25 cellular contexts compared by ENCODE assay signal in genomic region chr2:10322481-10322880, GRCh38.
"Had no signal": no experiment of that assay in that cellular context is flagged by ENCODE, and none has a peak within 500 bp of the region (broad histone marks: within the 10 kb centered on the region; RNA-seq: fewer than 3 reads in every experiment).

No MANE protein-coding gene starts in this region.

- H2AFZ ChIP-seq: hepatocyte had no signal

- ATAC-seq: esophagus mucosa; gastrocnemius medialis; left lung; mucosa of descending colon; pancreas; sciatic nerve; stimulated activated effector memory CD8-positive, alpha-beta T cell treated with anti-CD3 and anti-CD28 coated beads, Interleukin-12 subunit alpha, Interleukin-12 subunit beta, amount 100 ng/mL, for 72 hours had no signal

- DNase-seq: effector CD4-positive, alpha-beta T cell; foreskin fibroblast; gastrocnemius medialis; kidney; mesenchymal stem cell; mucosa of descending colon; naive B cell; stimulated activated CD4-positive, alpha-beta T cell treated with anti-CD3 and anti-CD28 coated beads, Interleukin-2, amount 100 ng/mL, for 24 hours; stimulated activated CD4-positive, alpha-beta T cell treated with anti-CD3 and anti-CD28 coated beads, Interleukin-4, amount 100 ng/mL, for 24 hours; stimulated activated naive CD4-positive, alpha-beta T cell treated with Interleukin-2 at 50 U/mL for 16 hours; stomach; thyroid gland; trophoblast cell had no signal

- H3K4me3 Mint-ChIP-seq: mesothelial cell of epicardium; naive B cell; nephron; stimulated activated effector memory CD8-positive, alpha-beta T cell treated with anti-CD3 and anti-CD28 coated beads, Interleukin-12 subunit alpha, Interleukin-12 subunit beta, amount 100 ng/mL, for 72 hours had no signal

- H3K4me3 ChIP-seq: dorsolateral prefrontal cortex, gastrocnemius medialis, hepatocyte, left lung, mucosa of descending colon, pancreas, stomach, thyroid gland, vagina had no signal

- H3K27me3 Mint-ChIP-seq: naive B cell had no signal

- H3K9me3 Mint-ChIP-seq: mesothelial cell of epicardium; stimulated activated effector memory CD8-positive, alpha-beta T cell treated with anti-CD3 and anti-CD28 coated beads, Interleukin-12 subunit alpha, Interleukin-12 subunit beta, amount 100 ng/mL, for 72 hours had no signal

- H3K9me3 ChIP-seq: gastrocnemius medialis, left lung, mucosa of descending colon, neutrophil, pancreas, stomach, thyroid gland, vagina had no signal

- H3K27ac ChIP-seq: dorsolateral prefrontal cortex, epithelial cell of prostate, gastrocnemius medialis, hepatocyte, left lung, neutrophil, pancreas, stomach, thyroid gland, vagina had no signal

- H3K4me1 Mint-ChIP-seq: mesothelial cell of epicardium had no signal

- H3K27ac Mint-ChIP-seq: mesothelial cell of epicardium; nephron; stimulated activated effector memory CD8-positive, alpha-beta T cell treated with anti-CD3 and anti-CD28 coated beads, Interleukin-12 subunit alpha, Interleukin-12 subunit beta, amount 100 ng/mL, for 72 hours had no signal

- H3K4me2 ChIP-seq: hepatocyte had no signal

- H3K27me3 ChIP-seq: dorsolateral prefrontal cortex, gastrocnemius medialis, hepatocyte, left lung, neutrophil, pancreas, stomach, thyroid gland, vagina had no signal

- H3K36me3 Mint-ChIP-seq: stimulated activated effector memory CD8-positive, alpha-beta T cell treated with anti-CD3 and anti-CD28 coated beads, Interleukin-12 subunit alpha, Interleukin-12 subunit beta, amount 100 ng/mL, for 72 hours had no signal

- H3K36me3 ChIP-seq: gastrocnemius medialis, neutrophil, pancreas, thyroid gland, vagina had no signal
